In the genomic region with DNA sequence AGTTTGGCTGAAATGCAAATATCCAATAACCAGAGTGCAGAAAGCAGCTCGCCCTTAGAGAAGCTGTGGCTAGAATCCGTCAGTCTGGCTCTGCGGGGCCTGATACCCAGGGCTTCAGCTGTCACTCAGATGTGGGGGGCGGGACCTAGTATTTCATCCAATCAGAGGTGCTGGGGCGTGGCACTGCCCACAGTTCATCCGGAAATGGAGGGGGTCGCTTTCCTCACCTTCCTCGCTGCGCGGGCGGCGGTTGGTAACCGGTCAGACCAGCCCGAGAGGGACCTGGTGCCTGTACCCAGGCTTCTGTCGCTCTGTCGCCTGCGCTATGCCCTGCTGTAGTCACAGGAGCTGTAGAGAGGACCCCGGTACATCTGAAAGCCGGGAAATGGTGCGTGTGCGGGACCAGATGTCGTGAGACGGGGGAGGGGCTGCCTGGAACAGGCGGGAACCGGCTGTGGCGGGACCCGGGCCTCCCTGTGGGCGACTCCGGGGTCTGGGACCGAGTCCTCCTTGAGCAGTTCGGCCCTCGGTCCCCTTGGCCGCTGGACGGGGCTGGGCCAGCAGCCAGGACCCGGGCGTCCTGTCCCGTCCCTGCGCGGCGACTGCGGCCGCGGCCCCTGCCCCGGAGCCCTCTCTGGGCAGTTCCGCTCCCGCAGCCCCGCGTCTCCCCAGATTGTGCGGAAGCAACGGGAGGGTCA, we compare ENCODE assay signal across 8 cellular contexts. TPM values are rescaled to one million over a fixed set of nuclear protein-coding genes. Genes with fewer than 3 reads are reported as not detected.
DNase-seq lines count a peak whose midpoint lies in the region; TF ChIP-seq lines count a peak whose summit lies in the region.

A gene (plus strand): TSS at position 222 of the 698 bp plus-strand sequence. CDS start 104 bp downstream, at position 326.

- no peaks in the 10 kb centered on the region for H4K20me1 ChIP-seq in DOHH2 (ENCODE audit: control insufficient read depth, insufficient read depth, low read depth, low read length)
- no peaks in the 10 kb centered on the region for H4K20me1 ChIP-seq in GM23248 (ENCODE audit: insufficient read depth)
- H4K20me1 ChIP-seq in Karpas-422 (ENCODE audit: insufficient read depth, low read depth, low read length), result no peaks in the 10 kb centered on the region

- 0 out of 2 replicates have a peak, but pooled peaks cover 5% of the 10 kb centered on the region for H3F3A ChIP-seq in DOHH2 (ENCODE audit: control insufficient read depth, insufficient read depth)
- H3F3A ChIP-seq in GM23248 (ENCODE audit: insufficient read depth), result peaks cover 15% of the 10 kb centered on the region

- H3K9me3 ChIP-seq in DOHH2 (ENCODE audit: control insufficient read depth, insufficient read depth, low read length) (peaks cover 13% of the 10 kb centered on the region), GM23248 (ENCODE audit: low read depth) (no peaks in the 10 kb centered on the region), Karpas-422 (ENCODE audit: low read length) (peaks cover 17% of the 10 kb centered on the region), esophagus squamous epithelium (no peaks in the 10 kb centered on the region)

- H3K9me2 ChIP-seq in DOHH2 (replicated peaks; ENCODE audit: control insufficient read depth, low read length) (no peaks in the 10 kb centered on the region), GM23248 (ENCODE audit: insufficient read depth) (no peaks in the 10 kb centered on the region), Karpas-422 (replicated peaks; ENCODE audit: insufficient read depth, low read length) (no peaks in the 10 kb centered on the region)

- TF ChIP-seq POLR2A in esophagus squamous epithelium (IDR thresholded peaks at IDR 0.05), result peak in 3 of 4 donors; percentile 50 to 76 (median 75)

- TF ChIP-seq CTCF in DOHH2 (IDR thresholded peaks at IDR 0.05; ENCODE audit: low read depth, low read length, poor library complexity, severe bottlenecking), result no peak
- TF ChIP-seq CTCF in esophagus squamous epithelium (IDR thresholded peaks at IDR 0.05), result no peak

- WGBS in GM23248 (ENCODE audit: low coverage in 1 of 2, low lambda C conversion rate in 2 of 2, missing lambda C conversion rate in 2 of 2), 2 experiments, result 0 to 1% methylated on average over 26 to 50 of the region's 50 CpGs
- 0 to 6% methylated on average over 3 to 10 of the region's 50 CpGs for WGBS in esophagus squamous epithelium, 2 donors

- H3K36me3 ChIP-seq in DOHH2 (ENCODE audit: control insufficient read depth, low read length) (peaks cover 40% of the 10 kb centered on the region), GM23248 (ENCODE audit: low read depth) (no peaks in the 10 kb centered on the region), Karpas-422 (ENCODE audit: insufficient read depth, low read length) (peaks cover 36% of the 10 kb centered on the region), esophagus squamous epithelium (peaks cover 0 to 10% (median 0%) of the 10 kb centered on the region in 3 donors)

- in situ Hi-C loops in GM23248 (cut with MboI), result no loop called here

- DNase-seq in GM23248 (peak; percentile 95), Karpas-422 (peak; percentile 99), RKO (ENCODE audit: low spot score) (peak; percentile 95), activated T-helper 1 cell treated with Interleukin-2 at 50 U/mL for 16 hours (ENCODE audit: low read depth) (peak; percentile 80), esophagus squamous epithelium (lab: John Stamatoyannopoulos, UW) (peak; percentile 79), myocyte (ENCODE audit: low read depth) (peak; percentile 95)
- peak; percentile 86 to 88 for DNase-seq in stimulated activated CD8-positive, alpha-beta memory T cell treated with anti-CD3 and anti-CD28 coated beads, Interleukin-7, amount 100 ng/mL, for 4 hours (ENCODE audit: low read depth in 2 of 2)

- H3K4me3 ChIP-seq in DOHH2 (ENCODE audit: low read length) (peak within 1 kb of the TSS; percentile 92), GM23248 (peak within 1 kb of the TSS; percentile 97), Karpas-422 (ENCODE audit: low read length) (peak within 1 kb of the TSS; percentile 85), esophagus squamous epithelium (peak within 1 kb of the TSS; percentile 78 to 98 (median 94))

- no peaks in the 10 kb centered on the region for H3K27me3 ChIP-seq in DOHH2 (ENCODE audit: control insufficient read depth, low read length)
- no peaks in the 10 kb centered on the region for H3K27me3 ChIP-seq in GM23248 (replicated peaks; ENCODE audit: insufficient read depth)
- H3K27me3 ChIP-seq in Karpas-422 (ENCODE audit: low read length), result no peaks in the 10 kb centered on the region
- no peaks in the 10 kb centered on the region for H3K27me3 ChIP-seq in esophagus squamous epithelium

- peak within 1 kb of the TSS; percentile 74 for H3K4me2 ChIP-seq in DOHH2 (ENCODE audit: low read length)
- peak within 1 kb of the TSS; percentile 99 for H3K4me2 ChIP-seq in GM23248 (ENCODE audit: unreplicated experiment)
- H3K4me2 ChIP-seq in Karpas-422 (ENCODE audit: low read depth, low read length, poor library complexity, severe bottlenecking), result peak within 1 kb of the TSS; percentile 88

- H3K9ac ChIP-seq in GM23248 (peak within 1 kb of the TSS; percentile 90), Karpas-422 (ENCODE audit: low read length) (peak within 1 kb of the TSS; percentile 96)

- H3K79me2 ChIP-seq in DOHH2 (ENCODE audit: control insufficient read depth, low read length), result peaks cover 50% of the 10 kb centered on the region
- peaks cover 50% of the 10 kb centered on the region for H3K79me2 ChIP-seq in GM23248 (ENCODE audit: insufficient read depth)
- H3K79me2 ChIP-seq in Karpas-422 (ENCODE audit: low read length), result peaks cover 47% of the 10 kb centered on the region

- H2AFZ ChIP-seq in GM23248 (peak within 1 kb of the TSS; percentile 99), Karpas-422 (ENCODE audit: low read length) (peak within 1 kb of the TSS; percentile 92; the same call in 1 of the 2 replicates)

- H3K27ac ChIP-seq in DOHH2 (ENCODE audit: low read depth, low read length) (peak within 1 kb of the TSS; percentile 86), GM23248 (peak within 1 kb of the TSS; percentile 75), Karpas-422 (ENCODE audit: low read length) (peak within 1 kb of the TSS; percentile 97), esophagus squamous epithelium (peak within 1 kb of the TSS; percentile 94 to 99 (median 96))

- intact Hi-C loops in esophagus squamous epithelium (cut with DNase I), result loop anchor here (5.0 kb wide), 1 partner anchor 62 kb away; no protein-coding TSS in a partner anchor

- H3K4me1 ChIP-seq in DOHH2 (ENCODE audit: control insufficient read depth, low read length) (peaks cover 21% of the 10 kb centered on the region), GM23248 (ENCODE audit: insufficient read depth) (peaks cover 5% of the 10 kb centered on the region), Karpas-422 (ENCODE audit: low read length) (peaks cover 13% of the 10 kb centered on the region), esophagus squamous epithelium (peaks cover 10 to 47% (median 15%) of the 10 kb centered on the region in 3 donors)

RNA-seq across cellular contexts. Expression of the gene that starts here (rescaled TPM):
- 6.3 and 6.8 TPM in 2 replicates for total RNA-seq in GM23248 (2014; rRNA removed; shearing (Covaris generic))
- polyA plus RNA-seq in GM23248 (2016; fragmentation: Nextera tagmentation; extraction: Ambion mirVana), result 3.2 TPM in 2 replicates
- total RNA-seq in Karpas-422 (2014; rRNA removed; shearing (Covaris generic); ENCODE audit: low replicate concordance), result 15.8 and 29.9 TPM in 2 replicates
- total RNA-seq in esophagus squamous epithelium, result 10 to 100 TPM in 2 of 4 donors, 1 to 10 TPM in 2; 6.4 to 13.9 (median 9.9) TPM
- 7.4 and 10.1 TPM in 2 replicates for total RNA-seq in myocyte
- 3.9 TPM for polyA plus RNA-seq in myocyte (2012)

Comparison
In these comparisons a context has a peak if more than half of its experiments do, and no peak if none do; other contexts are left out.
1. Peak in every context shown above with its lines: DNase-seq, H3K4me3 ChIP-seq and H3K27ac ChIP-seq.